ENCODE assay signal across 8 cellular contexts in the genomic region with DNA sequence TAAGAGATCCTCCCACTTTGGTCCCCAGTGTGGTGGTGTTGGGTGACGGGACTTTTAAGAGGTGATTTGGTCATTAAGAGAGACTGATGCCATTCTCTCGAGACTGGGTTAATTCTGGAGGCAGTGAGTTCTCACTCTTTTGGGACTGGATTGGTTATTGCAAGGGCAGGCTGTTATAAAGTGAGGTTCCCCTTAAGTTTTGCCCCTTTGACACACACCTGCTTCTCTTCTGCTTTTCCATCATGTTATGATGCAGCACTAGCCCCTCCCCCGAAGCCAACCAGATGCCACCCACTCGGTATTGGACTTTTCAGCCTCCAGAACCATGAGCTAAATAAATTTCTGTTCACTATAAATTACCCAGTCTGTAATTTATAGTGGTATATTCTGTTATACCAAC. TPM values are rescaled to one million over a fixed set of nuclear protein-coding genes. Genes with fewer than 3 reads are reported as not detected.
"Had no signal": no experiment of that assay in that cellular context is flagged by ENCODE, and none has a peak within 500 bp of the region (broad histone marks: within the 10 kb centered on the region; RNA-seq: fewer than 3 reads in every experiment).

No MANE protein-coding gene starts in this region.

- H3K4me3 Mint-ChIP-seq: GM23338, H9 had no signal

- ATAC-seq: GM23338, K562 had no signal

- H3K4me3 ChIP-seq: GM23338, K562 had no signal

- FAIRE-seq: H1, H54, HTR-8/SVneo, K562 had no signal

- H3K27ac Mint-ChIP-seq: GM23338, H9 had no signal

- DNase-seq: H9, HCEC 1CT, IMR-90 had no signal

RNA-seq across cellular contexts. Expression of a gene that starts 57.7 kb away (rescaled TPM):
- total RNA-seq: IMR-90 had no signal
- polyA plus RNA-seq: IMR-90 had no signal
